Comparison of ENCODE assay signal across 1 cellular context in the genomic region with DNA sequence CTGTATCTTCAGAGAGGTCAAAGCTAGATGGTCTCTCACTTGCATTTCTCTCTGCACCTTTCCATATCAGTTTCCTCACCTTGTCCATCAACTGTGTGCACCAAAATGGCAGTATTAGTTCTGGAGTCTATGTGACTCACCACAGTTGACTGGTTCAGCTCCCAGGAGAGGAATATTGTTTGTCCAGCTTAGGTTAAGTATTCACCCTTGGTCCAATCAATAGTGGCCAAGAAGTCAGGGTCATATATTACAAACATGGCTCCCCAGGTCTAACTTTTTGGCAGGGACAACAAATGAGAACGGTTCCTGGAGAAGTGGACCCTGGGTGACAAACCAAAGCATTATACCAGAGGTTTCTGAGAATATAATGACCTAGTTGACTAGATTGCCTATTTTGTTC.
TF ChIP-seq lines count a peak whose summit lies in the region.

No MANE protein-coding gene starts in this region.

TF ChIP-seq in HepG2, 621 proteins besides CTCF, POLR2A, EP300 and RAD21 (continued from another document):
- TF ChIP-seq YY1 (IDR thresholded peaks at IDR 0.05; ENCODE audit: insufficient read depth, insufficient replicate concordance, low read depth, low read length) (peak; percentile 42), SALL1 (CRISPR knock-in tag; IDR thresholded peaks at IDR 0.05) (peak; percentile 45; the same call in 1 of the 2 replicates), MED1 (CRISPR knock-in tag; IDR thresholded peaks at IDR 0.05) (peak; percentile 40; the same call in 1 of the 2 replicates), ZKSCAN8 (CRISPR knock-in tag; IDR thresholded peaks at IDR 0.05; ENCODE audit: borderline replicate concordance) (no peak), ZZZ3 (CRISPR knock-in tag; IDR thresholded peaks at IDR 0.05; ENCODE audit: borderline replicate concordance) (no peak), FOSL2 (CRISPR knock-in tag; IDR thresholded peaks at IDR 0.05) (peak; percentile 65), POLR2G (IDR thresholded peaks at IDR 0.05; ENCODE audit: low read depth, low read length) (no peak), MTA3 (CRISPR knock-in tag; IDR thresholded peaks at IDR 0.05) (no peak), ATF7 (IDR thresholded peaks at IDR 0.05) (no peak), ATF7 (CRISPR knock-in tag; IDR thresholded peaks at IDR 0.05) (no peak), NCOA2 (CRISPR knock-in tag; IDR thresholded peaks at IDR 0.05) (peak; percentile 32; the same call in 1 of the 2 replicates), HNF4A (CRISPR knock-in tag; IDR thresholded peaks at IDR 0.05) (peak; percentile 80), JUN (CRISPR knock-in tag; IDR thresholded peaks at IDR 0.05) (peak; percentile 45; the same call in 1 of the 2 replicates), SKI (IDR thresholded peaks at IDR 0.05; ENCODE audit: partially characterized antibody) (peak; percentile 13), SMYD3 (CRISPR knock-in tag; IDR thresholded peaks at IDR 0.05) (no peak)
- TF ChIP-seq, protein P1, sequence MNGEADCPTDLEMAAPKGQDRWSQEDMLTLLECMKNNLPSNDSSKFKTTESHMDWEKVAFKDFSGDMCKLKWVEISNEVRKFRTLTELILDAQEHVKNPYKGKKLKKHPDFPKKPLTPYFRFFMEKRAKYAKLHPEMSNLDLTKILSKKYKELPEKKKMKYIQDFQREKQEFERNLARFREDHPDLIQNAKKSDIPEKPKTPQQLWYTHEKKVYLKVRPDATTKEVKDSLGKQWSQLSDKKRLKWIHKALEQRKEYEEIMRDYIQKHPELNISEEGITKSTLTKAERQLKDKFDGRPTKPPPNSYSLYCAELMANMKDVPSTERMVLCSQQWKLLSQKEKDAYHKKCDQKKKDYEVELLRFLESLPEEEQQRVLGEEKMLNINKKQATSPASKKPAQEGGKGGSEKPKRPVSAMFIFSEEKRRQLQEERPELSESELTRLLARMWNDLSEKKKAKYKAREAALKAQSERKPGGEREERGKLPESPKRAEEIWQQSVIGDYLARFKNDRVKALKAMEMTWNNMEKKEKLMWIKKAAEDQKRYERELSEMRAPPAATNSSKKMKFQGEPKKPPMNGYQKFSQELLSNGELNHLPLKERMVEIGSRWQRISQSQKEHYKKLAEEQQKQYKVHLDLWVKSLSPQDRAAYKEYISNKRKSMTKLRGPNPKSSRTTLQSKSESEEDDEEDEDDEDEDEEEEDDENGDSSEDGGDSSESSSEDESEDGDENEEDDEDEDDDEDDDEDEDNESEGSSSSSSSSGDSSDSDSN (CRISPR knock-in tag; IDR thresholded peaks at IDR 0.05) = no peak
- TF ChIP-seq, protein P2, sequence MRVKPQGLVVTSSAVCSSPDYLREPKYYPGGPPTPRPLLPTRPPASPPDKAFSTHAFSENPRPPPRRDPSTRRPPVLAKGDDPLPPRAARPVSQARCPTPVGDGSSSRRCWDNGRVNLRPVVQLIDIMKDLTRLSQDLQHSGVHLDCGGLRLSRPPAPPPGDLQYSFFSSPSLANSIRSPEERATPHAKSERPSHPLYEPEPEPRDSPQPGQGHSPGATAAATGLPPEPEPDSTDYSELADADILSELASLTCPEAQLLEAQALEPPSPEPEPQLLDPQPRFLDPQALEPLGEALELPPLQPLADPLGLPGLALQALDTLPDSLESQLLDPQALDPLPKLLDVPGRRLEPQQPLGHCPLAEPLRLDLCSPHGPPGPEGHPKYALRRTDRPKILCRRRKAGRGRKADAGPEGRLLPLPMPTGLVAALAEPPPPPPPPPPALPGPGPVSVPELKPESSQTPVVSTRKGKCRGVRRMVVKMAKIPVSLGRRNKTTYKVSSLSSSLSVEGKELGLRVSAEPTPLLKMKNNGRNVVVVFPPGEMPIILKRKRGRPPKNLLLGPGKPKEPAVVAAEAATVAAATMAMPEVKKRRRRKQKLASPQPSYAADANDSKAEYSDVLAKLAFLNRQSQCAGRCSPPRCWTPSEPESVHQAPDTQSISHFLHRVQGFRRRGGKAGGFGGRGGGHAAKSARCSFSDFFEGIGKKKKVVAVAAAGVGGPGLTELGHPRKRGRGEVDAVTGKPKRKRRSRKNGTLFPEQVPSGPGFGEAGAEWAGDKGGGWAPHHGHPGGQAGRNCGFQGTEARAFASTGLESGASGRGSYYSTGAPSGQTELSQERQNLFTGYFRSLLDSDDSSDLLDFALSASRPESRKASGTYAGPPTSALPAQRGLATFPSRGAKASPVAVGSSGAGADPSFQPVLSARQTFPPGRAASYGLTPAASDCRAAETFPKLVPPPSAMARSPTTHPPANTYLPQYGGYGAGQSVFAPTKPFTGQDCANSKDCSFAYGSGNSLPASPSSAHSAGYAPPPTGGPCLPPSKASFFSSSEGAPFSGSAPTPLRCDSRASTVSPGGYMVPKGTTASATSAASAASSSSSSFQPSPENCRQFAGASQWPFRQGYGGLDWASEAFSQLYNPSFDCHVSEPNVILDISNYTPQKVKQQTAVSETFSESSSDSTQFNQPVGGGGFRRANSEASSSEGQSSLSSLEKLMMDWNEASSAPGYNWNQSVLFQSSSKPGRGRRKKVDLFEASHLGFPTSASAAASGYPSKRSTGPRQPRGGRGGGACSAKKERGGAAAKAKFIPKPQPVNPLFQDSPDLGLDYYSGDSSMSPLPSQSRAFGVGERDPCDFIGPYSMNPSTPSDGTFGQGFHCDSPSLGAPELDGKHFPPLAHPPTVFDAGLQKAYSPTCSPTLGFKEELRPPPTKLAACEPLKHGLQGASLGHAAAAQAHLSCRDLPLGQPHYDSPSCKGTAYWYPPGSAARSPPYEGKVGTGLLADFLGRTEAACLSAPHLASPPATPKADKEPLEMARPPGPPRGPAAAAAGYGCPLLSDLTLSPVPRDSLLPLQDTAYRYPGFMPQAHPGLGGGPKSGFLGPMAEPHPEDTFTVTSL (CRISPR knock-in tag; IDR thresholded peaks at IDR 0.05; ENCODE audit: borderline replicate concordance) = peak; percentile 84; the same call in 1 of the 2 replicates
- TF ChIP-seq, protein P3, sequence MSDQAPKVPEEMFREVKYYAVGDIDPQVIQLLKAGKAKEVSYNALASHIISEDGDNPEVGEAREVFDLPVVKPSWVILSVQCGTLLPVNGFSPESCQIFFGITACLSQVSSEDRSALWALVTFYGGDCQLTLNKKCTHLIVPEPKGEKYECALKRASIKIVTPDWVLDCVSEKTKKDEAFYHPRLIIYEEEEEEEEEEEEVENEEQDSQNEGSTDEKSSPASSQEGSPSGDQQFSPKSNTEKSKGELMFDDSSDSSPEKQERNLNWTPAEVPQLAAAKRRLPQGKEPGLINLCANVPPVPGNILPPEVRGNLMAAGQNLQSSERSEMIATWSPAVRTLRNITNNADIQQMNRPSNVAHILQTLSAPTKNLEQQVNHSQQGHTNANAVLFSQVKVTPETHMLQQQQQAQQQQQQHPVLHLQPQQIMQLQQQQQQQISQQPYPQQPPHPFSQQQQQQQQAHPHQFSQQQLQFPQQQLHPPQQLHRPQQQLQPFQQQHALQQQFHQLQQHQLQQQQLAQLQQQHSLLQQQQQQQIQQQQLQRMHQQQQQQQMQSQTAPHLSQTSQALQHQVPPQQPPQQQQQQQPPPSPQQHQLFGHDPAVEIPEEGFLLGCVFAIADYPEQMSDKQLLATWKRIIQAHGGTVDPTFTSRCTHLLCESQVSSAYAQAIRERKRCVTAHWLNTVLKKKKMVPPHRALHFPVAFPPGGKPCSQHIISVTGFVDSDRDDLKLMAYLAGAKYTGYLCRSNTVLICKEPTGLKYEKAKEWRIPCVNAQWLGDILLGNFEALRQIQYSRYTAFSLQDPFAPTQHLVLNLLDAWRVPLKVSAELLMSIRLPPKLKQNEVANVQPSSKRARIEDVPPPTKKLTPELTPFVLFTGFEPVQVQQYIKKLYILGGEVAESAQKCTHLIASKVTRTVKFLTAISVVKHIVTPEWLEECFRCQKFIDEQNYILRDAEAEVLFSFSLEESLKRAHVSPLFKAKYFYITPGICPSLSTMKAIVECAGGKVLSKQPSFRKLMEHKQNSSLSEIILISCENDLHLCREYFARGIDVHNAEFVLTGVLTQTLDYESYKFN (CRISPR knock-in tag; conservative IDR thresholded peaks at IDR 0.05) = peak; percentile 88
- TF ChIP-seq, protein P4, sequence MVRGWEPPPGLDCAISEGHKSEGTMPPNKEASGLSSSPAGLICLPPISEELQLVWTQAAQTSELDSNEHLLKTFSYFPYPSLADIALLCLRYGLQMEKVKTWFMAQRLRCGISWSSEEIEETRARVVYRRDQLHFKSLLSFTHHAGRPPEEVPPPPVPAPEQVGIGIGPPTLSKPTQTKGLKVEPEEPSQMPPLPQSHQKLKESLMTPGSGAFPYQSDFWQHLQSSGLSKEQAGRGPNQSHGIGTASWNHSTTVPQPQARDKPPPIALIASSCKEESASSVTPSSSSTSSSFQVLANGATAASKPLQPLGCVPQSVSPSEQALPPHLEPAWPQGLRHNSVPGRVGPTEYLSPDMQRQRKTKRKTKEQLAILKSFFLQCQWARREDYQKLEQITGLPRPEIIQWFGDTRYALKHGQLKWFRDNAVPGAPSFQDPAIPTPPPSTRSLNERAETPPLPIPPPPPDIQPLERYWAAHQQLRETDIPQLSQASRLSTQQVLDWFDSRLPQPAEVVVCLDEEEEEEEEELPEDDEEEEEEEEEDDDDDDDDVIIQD (CRISPR knock-in tag; IDR thresholded peaks at IDR 0.05; ENCODE audit: low read depth) = peak; percentile 29; the same call in 1 of the 2 replicates
